In the genomic region with DNA sequence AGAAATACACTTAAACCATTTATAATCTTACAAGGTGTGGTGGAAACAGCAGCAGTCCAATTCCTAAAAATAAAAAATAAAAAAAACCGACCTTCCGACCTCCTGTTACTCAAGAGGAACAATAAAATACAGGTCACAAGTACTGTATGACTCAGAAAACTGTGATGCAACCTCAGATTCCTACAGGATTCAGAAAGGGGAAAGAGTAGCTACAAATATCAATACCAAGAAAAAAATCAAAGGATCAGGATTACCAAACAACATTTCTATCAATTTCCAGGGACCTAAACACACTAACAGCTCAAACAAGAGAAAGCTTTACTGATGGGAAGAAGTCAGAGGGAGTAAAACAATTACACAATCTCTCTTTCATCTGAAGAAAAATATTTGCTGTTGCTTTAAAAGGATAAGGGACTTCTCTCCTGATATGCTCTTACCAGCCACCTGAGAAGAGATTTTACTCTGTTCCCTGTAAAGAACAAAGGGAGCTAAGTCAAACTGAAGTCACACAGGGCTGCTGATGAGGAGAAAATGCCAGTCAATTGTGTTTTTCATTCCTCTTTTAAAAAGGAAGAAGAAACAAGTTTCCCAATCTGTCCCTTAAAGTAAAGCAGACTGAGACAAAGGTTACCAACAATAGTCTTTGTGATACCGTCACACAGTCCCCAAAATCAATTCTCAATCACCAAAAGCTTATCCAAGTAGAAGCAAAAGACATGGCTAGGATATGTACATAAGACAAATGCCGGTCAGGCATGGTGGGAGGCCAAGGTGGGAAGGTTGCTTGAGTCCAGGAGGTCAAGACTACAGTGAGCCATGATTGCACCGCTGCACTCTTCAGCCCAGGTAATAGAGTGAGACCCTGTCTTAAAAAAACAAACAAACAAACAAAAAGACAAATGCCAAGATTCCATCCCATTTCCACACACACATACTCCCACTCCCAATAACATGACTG, we compare ENCODE assay signal across 8 cellular contexts. TPM values are rescaled to one million over a fixed set of nuclear protein-coding genes. Genes with fewer than 3 reads are reported as not detected.
DNase-seq lines count a peak whose midpoint lies in the region; ATAC-seq, FAIRE-seq and TF ChIP-seq lines count a peak whose summit lies in the region.

No MANE protein-coding gene starts in this region.

- H3K9me3 Mint-ChIP-seq in CD4-positive, CD25-positive, alpha-beta regulatory T cell, result no peaks in the 10 kb centered on the region

- peaks cover 5% of the 10 kb centered on the region for H3K36me3 Mint-ChIP-seq in CD4-positive, CD25-positive, alpha-beta regulatory T cell

- H3K27ac Mint-ChIP-seq in CD4-positive, CD25-positive, alpha-beta regulatory T cell, result peak overlapping the region in 2 of 3 donors; percentile 11 to 51

- H3K27ac ChIP-seq in CD4-positive, CD25-positive, alpha-beta regulatory T cell (ENCODE audit: insufficient read depth, low read length, poor library complexity, severe bottlenecking), result no peak overlapping the region
- peak overlapping the region; percentile 65 to 70 for H3K27ac ChIP-seq in liver (ENCODE audit: low read depth in 1 of 2, low read length in 2 of 2)

- H3K27me3 ChIP-seq in CD4-positive, CD25-positive, alpha-beta regulatory T cell (ENCODE audit: control insufficient read depth, insufficient read depth, low read length), result no peaks in the 10 kb centered on the region
- H3K27me3 ChIP-seq in bronchial epithelial cell (ENCODE audit: control insufficient read depth, insufficient read depth, low read length) (no peaks in the 10 kb centered on the region), liver (ENCODE audit: control insufficient read depth in 4 of 4, insufficient read depth in 4 of 4, low read length in 3 of 4) (no peaks in the 10 kb centered on the region)

- in situ Hi-C loops in G401 (cut with HindIII; ENCODE audit: low sequenced_read_pairs), result no loop called here

- TF ChIP-seq CTCF in bronchial epithelial cell (IDR thresholded peaks at IDR 0.05; ENCODE audit: insufficient read depth, low read length, severe bottlenecking), result no peak
- no peak for TF ChIP-seq CTCF in liver (IDR thresholded peaks at IDR 0.05; ENCODE audit: low read depth, low read length, missing input control)

- FAIRE-seq in bronchial epithelial cell (lab: Jason Lieb, UNC), result no peak

- H3K27me3 Mint-ChIP-seq in CD4-positive, CD25-positive, alpha-beta regulatory T cell, result no peaks in the 10 kb centered on the region

- no peaks in the 10 kb centered on the region for H3K9me3 ChIP-seq in CD4-positive, CD25-positive, alpha-beta regulatory T cell (ENCODE audit: control insufficient read depth in 2 of 2, low read length in 2 of 2)
- H3K9me3 ChIP-seq in liver (ENCODE audit: control insufficient read depth in 4 of 4, low read length in 3 of 4), result no peaks in the 10 kb centered on the region

- H3K36me3 ChIP-seq in CD4-positive, CD25-positive, alpha-beta regulatory T cell (ENCODE audit: control insufficient read depth, insufficient read depth, low read length), result peaks cover 2% of the 10 kb centered on the region
- H3K36me3 ChIP-seq in bronchial epithelial cell (ENCODE audit: control insufficient read depth, insufficient read depth, low read length), result no peaks in the 10 kb centered on the region
- no peaks in the 10 kb centered on the region for H3K36me3 ChIP-seq in liver (ENCODE audit: control insufficient read depth in 4 of 4, insufficient read depth in 3 of 4, low read depth in 1 of 4, low read length in 3 of 4)

- no peak overlapping the region for H3K4me3 ChIP-seq in CD4-positive, CD25-positive, alpha-beta regulatory T cell (ENCODE audit: low read depth, low read length)
- H3K4me3 ChIP-seq in bronchial epithelial cell (ENCODE audit: low read depth, low read length), result no peak overlapping the region
- H3K4me3 ChIP-seq in liver (ENCODE audit: low read depth in 1 of 3, low read length in 3 of 3), result no peak overlapping the region

- H3K4me1 ChIP-seq in CD4-positive, CD25-positive, alpha-beta regulatory T cell (ENCODE audit: control insufficient read depth, insufficient read depth, low read length, poor library complexity, severe bottlenecking), result peaks cover 24% of the 10 kb centered on the region
- H3K4me1 ChIP-seq in liver (ENCODE audit: control insufficient read depth in 4 of 4, insufficient read depth in 4 of 4, low read length in 3 of 4), result peaks cover 10 to 20% (median 16%) of the 10 kb centered on the region in 4 donors

- H3K9ac ChIP-seq in liver (ENCODE audit: low read depth in 1 of 2, low read length in 2 of 2), result peak overlapping the region in 1 of 2 donors; percentile 47

- peaks cover 31 to 68% (median 59%) of the 10 kb centered on the region in 4 donors for H3K4me1 Mint-ChIP-seq in CD4-positive, CD25-positive, alpha-beta regulatory T cell

- no peak for DNase-seq in CD4-positive, CD25-positive, alpha-beta regulatory T cell
- DNase-seq in Kasumi-1 (lab: John Stamatoyannopoulos, UW), result peak; percentile 32 to 33
- DNase-seq in bronchial epithelial cell (ENCODE audit: low read depth), result peak; percentile 93
- DNase-seq in NK-92 treated with Interleukin-12 subunit alpha and Interleukin-12 subunit beta, amount 100 ng/mL, for 24 hours (lab: John Stamatoyannopoulos, UW), result no peak
- no peak for DNase-seq in G401 (ENCODE audit: low spot score)
- DNase-seq in NCI-H1694 treated with DMSO at 0.1 percent for 48 hours (lab: John Stamatoyannopoulos, UW), result no peak

- 40% methylated on average over 5 of the region's 5 CpGs for whole genome bisulfite sequencing in liver

- TF ChIP-seq RAD21 in liver (IDR thresholded peaks at IDR 0.05), result no peak

- no peak for ATAC-seq in CD4-positive, CD25-positive, alpha-beta regulatory T cell (ENCODE audit: low read depth in 2 of 2)
- no peak for ATAC-seq in GM18870 (IDR thresholded peaks at IDR 0.05; ENCODE audit: unreplicated experiment)

- peak overlapping the region in 2 of 4 donors; percentile 52 to 59 for H3K4me3 Mint-ChIP-seq in CD4-positive, CD25-positive, alpha-beta regulatory T cell

TF ChIP-seq in liver, 16 proteins besides CTCF, POLR2A, EP300 and RAD21 (continues in another document):
- TF ChIP-seq, protein P1, sequence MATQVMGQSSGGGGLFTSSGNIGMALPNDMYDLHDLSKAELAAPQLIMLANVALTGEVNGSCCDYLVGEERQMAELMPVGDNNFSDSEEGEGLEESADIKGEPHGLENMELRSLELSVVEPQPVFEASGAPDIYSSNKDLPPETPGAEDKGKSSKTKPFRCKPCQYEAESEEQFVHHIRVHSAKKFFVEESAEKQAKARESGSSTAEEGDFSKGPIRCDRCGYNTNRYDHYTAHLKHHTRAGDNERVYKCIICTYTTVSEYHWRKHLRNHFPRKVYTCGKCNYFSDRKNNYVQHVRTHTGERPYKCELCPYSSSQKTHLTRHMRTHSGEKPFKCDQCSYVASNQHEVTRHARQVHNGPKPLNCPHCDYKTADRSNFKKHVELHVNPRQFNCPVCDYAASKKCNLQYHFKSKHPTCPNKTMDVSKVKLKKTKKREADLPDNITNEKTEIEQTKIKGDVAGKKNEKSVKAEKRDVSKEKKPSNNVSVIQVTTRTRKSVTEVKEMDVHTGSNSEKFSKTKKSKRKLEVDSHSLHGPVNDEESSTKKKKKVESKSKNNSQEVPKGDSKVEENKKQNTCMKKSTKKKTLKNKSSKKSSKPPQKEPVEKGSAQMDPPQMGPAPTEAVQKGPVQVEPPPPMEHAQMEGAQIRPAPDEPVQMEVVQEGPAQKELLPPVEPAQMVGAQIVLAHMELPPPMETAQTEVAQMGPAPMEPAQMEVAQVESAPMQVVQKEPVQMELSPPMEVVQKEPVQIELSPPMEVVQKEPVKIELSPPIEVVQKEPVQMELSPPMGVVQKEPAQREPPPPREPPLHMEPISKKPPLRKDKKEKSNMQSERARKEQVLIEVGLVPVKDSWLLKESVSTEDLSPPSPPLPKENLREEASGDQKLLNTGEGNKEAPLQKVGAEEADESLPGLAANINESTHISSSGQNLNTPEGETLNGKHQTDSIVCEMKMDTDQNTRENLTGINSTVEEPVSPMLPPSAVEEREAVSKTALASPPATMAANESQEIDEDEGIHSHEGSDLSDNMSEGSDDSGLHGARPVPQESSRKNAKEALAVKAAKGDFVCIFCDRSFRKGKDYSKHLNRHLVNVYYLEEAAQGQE (IDR thresholded peaks at IDR 0.05), result peak; percentile 31
- TF ChIP-seq, protein P2, sequence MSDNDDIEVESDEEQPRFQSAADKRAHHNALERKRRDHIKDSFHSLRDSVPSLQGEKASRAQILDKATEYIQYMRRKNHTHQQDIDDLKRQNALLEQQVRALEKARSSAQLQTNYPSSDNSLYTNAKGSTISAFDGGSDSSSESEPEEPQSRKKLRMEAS (IDR thresholded peaks at IDR 0.05), result peak; percentile 21
- TF ChIP-seq ATF3 (IDR thresholded peaks at IDR 0.05) (peak; percentile 92), SP1 (IDR thresholded peaks at IDR 0.05) (peak; percentile 15), HNF4G (IDR thresholded peaks at IDR 0.05) (no peak), FOXA1 (IDR thresholded peaks at IDR 0.05) (no peak), RXRA (IDR thresholded peaks at IDR 0.05) (peak; percentile 20 to 59), EGR1 (IDR thresholded peaks at IDR 0.05; ENCODE audit: low read depth in 2 of 2) (no peak), FOXA2 (IDR thresholded peaks at IDR 0.05) (no peak), YY1 (IDR thresholded peaks at IDR 0.05) (peak; percentile 16), HNF4A (conservative IDR thresholded peaks at IDR 0.05) (peak; percentile 79)
- TF ChIP-seq, protein P3, sequence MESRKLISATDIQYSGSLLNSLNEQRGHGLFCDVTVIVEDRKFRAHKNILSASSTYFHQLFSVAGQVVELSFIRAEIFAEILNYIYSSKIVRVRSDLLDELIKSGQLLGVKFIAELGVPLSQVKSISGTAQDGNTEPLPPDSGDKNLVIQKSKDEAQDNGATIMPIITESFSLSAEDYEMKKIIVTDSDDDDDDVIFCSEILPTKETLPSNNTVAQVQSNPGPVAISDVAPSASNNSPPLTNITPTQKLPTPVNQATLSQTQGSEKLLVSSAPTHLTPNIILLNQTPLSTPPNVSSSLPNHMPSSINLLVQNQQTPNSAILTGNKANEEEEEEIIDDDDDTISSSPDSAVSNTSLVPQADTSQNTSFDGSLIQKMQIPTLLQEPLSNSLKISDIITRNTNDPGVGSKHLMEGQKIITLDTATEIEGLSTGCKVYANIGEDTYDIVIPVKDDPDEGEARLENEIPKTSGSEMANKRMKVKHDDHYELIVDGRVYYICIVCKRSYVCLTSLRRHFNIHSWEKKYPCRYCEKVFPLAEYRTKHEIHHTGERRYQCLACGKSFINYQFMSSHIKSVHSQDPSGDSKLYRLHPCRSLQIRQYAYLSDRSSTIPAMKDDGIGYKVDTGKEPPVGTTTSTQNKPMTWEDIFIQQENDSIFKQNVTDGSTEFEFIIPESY (IDR thresholded peaks at IDR 0.05), result peak; percentile 36

RNA-seq across cellular contexts. Expression of gene AMBRA1, which starts 39.3 kb away (rescaled TPM):
- total RNA-seq in CD4-positive, CD25-positive, alpha-beta regulatory T cell, result 61.0 TPM
- polyA plus RNA-seq in CD4-positive, CD25-positive, alpha-beta regulatory T cell, result 10 to 100 TPM in 3 of 4 donors, 1 to 10 TPM in 1; 8.2 to 18.3 (median 12.0) TPM
- total RNA-seq in bronchial epithelial cell, result 11.3 and 14.3 TPM in 2 replicates
- total RNA-seq in liver, result 10 to 100 TPM; 19.9 to 25.7 TPM
- polyA plus RNA-seq in liver, result 10 to 100 TPM in 1 of 2 donors, 1 to 10 TPM in 1; 3.7 to 10.2 TPM
- 36.3 and 44.6 TPM in 2 replicates for total RNA-seq in G401 (2014; rRNA removed; shearing (Covaris generic))

Comparison
In these comparisons a context has a peak if more than half of its experiments do, and no peak if none do; other contexts are left out.
1. DNase-seq: peak in Kasumi-1 (2 of 2) and bronchial epithelial cell (single experiment); none in CD4-positive, CD25-positive, alpha-beta regulatory T cell (0 of 3), NK-92 treated with Interleukin-12 subunit alpha and Interleukin-12 subunit beta, amount 100 ng/mL, for 24 hours (single experiment), G401 (single experiment) and NCI-H1694 treated with DMSO at 0.1 percent for 48 hours (single experiment).